ENCODE assay signal across 9 cellular contexts in genomic region chr3:43879166-43879565, GRCh38.
A peak's percentile ranks its signal among the peaks of the same experiment; 100 is the strongest.
DNase-seq lines count a peak whose midpoint lies in the region; ATAC-seq, FAIRE-seq and TF ChIP-seq lines count a peak whose summit lies in the region.
"Had no signal": no experiment of that assay in that cellular context is flagged by ENCODE, and none has a peak within 500 bp of the region (broad histone marks: within the 10 kb centered on the region; RNA-seq: fewer than 3 reads in every experiment).

No MANE protein-coding gene starts in this region.

- H3K9me3 ChIP-seq in H1 (ENCODE audit: insufficient read depth in 2 of 2, low read depth in 1 of 2, low read length in 1 of 2) = no peaks in the 10 kb centered on the region
- H3K9me3 ChIP-seq: vagina had no signal

- H3K23me2 ChIP-seq in H1 (ENCODE audit: low read depth, low read length) = no peaks in the 10 kb centered on the region

- CTCF ChIA-PET in activated CD8-positive, alpha-beta T cell treated with anti-CD3 and anti-CD28 coated beads for 36 hours (lab: Charles Lee) = interaction anchor here (1.3 to 1.5 kb wide), 2 partner anchors 10 to 53 kb away, joined by 3 to 4 read pairs; no protein-coding TSS in a partner anchor
- CTCF ChIA-PET in activated CD8-positive, alpha-beta T cell treated with anti-CD3 and anti-CD28 coated beads, Interleukin-2, amount 10 ng/mL, durations not matched to agents 7 days and 5 days (lab: Charles Lee) = interaction anchor here (1.3 kb wide), 1 partner anchor 321 kb away, joined by 3 read pairs; no protein-coding TSS in a partner anchor
- CTCF ChIA-PET in H1 (lab: Charles Lee; ENCODE audit: partially characterized antibody) = interaction anchor here (0.7 to 5.5 kb wide), 12 partner anchors 11 to 322 kb away, joined by 3 to 39 read pairs (median 4); no protein-coding TSS in a partner anchor

- no peaks in the 10 kb centered on the region; the same call in 1 of the 2 replicates for H3K79me1 ChIP-seq in H1 (ENCODE audit: low read depth, low read length)

- no peak overlapping the region for H2BK5ac ChIP-seq in H1 (ENCODE audit: low read depth, low read length)

- H3K79me2 ChIP-seq in H1 (ENCODE audit: control insufficient read depth in 1 of 2, insufficient read depth in 2 of 2, low read length in 2 of 2) = no peaks in the 10 kb centered on the region

- no peaks in the 10 kb centered on the region for H3K27me3 Mint-ChIP-seq in activated CD8-positive, alpha-beta T cell treated with anti-CD3 and anti-CD28 coated beads for 36 hours
- H3K27me3 Mint-ChIP-seq in activated CD8-positive, alpha-beta T cell treated with anti-CD3 and anti-CD28 coated beads, Interleukin-2, amount 10 ng/mL, durations not matched to agents 7 days and 5 days (ENCODE audit: low read depth) = peaks cover 6% of the 10 kb centered on the region

- 14% methylated on average over 4 of the region's 4 CpGs; no CpG with 5 or more reads in 1 of the 2 experiments for WGBS in H1 (ENCODE audit: extremely low coverage in 1 of 2, insufficient coverage in 1 of 2, insufficient read length in 1 of 2, insufficient replicate concordance in 2 of 2, low coverage in 1 of 2, low lambda C conversion rate in 2 of 2, missing lambda C conversion rate in 1 of 2), 2 experiments

- POLR2A ChIA-PET in activated CD8-positive, alpha-beta T cell treated with anti-CD3 and anti-CD28 coated beads for 36 hours (lab: Charles Lee) = no interaction called here
- POLR2A ChIA-PET in activated CD8-positive, alpha-beta T cell treated with anti-CD3 and anti-CD28 coated beads, Interleukin-2, amount 10 ng/mL, durations not matched to agents 7 days and 5 days (lab: Charles Lee) = no interaction called here
- POLR2A ChIA-PET in H1 (lab: Charles Lee; ENCODE audit: partially characterized antibody) = interaction anchor here (1.0 kb wide), 1 partner anchor 358 kb away, joined by 4 read pairs; no protein-coding TSS in a partner anchor

- peak; percentile 100 for FAIRE-seq in H1 (lab: Jason Lieb, UNC)

- no peaks in the 10 kb centered on the region for H3K36me3 Mint-ChIP-seq in activated CD8-positive, alpha-beta T cell treated with anti-CD3 and anti-CD28 coated beads for 36 hours (ENCODE audit: low read depth)
- no peaks in the 10 kb centered on the region for H3K36me3 Mint-ChIP-seq in activated CD8-positive, alpha-beta T cell treated with anti-CD3 and anti-CD28 coated beads, Interleukin-2, amount 10 ng/mL, durations not matched to agents 7 days and 5 days (ENCODE audit: low read depth)

- peak overlapping the region; percentile 46; the same call in 1 of the 2 replicates for H2BK15ac ChIP-seq in H1 (ENCODE audit: low read length)

- TF ChIP-seq CTCF in activated CD8-positive, alpha-beta T cell treated with anti-CD3 and anti-CD28 coated beads for 36 hours (IDR thresholded peaks at IDR 0.05) = no peak
- peak; percentile 37 to 75 (median 62) for TF ChIP-seq CTCF in H1 (IDR thresholded peaks at IDR 0.05; ENCODE audit: control extremely low read depth in 1 of 3, insufficient read depth in 1 of 3, low read depth in 1 of 3, low read length in 3 of 3)

- no peak for ATAC-seq in activated CD8-positive, alpha-beta T cell treated with anti-CD3 and anti-CD28 coated beads for 36 hours
- ATAC-seq in activated CD8-positive, alpha-beta T cell treated with anti-CD3 and anti-CD28 coated beads, Interleukin-2, amount 10 ng/mL, durations not matched to agents 7 days and 5 days = no peak
- no peak for ATAC-seq in GM18909 (IDR thresholded peaks at IDR 0.05; ENCODE audit: poor library complexity, unreplicated experiment)

- TF ChIP-seq RAD21 in H1 (IDR thresholded peaks at IDR 0.05 in 1 of 2, conservative IDR thresholded peaks at IDR 0.05 in 1 of 2; ENCODE audit: low read depth in 2 of 2, low read length in 2 of 2) = peak; percentile 76 to 85

- no peak overlapping the region for H3K14ac ChIP-seq in H1 (ENCODE audit: insufficient read length)

- H3K23ac ChIP-seq in H1 (ENCODE audit: insufficient read length) = no peak overlapping the region

- no peaks in the 10 kb centered on the region for H3K4me1 Mint-ChIP-seq in activated CD8-positive, alpha-beta T cell treated with anti-CD3 and anti-CD28 coated beads for 36 hours (ENCODE audit: low read depth)
- H3K4me1 Mint-ChIP-seq in activated CD8-positive, alpha-beta T cell treated with anti-CD3 and anti-CD28 coated beads, Interleukin-2, amount 10 ng/mL, durations not matched to agents 7 days and 5 days (ENCODE audit: low read depth) = no peaks in the 10 kb centered on the region

- H4K91ac ChIP-seq in H1 (replicated peaks; ENCODE audit: insufficient read length, low read length) = no peak overlapping the region

- peaks cover 0 to 7% (median 5%) of the 10 kb centered on the region in 4 experiments; a peak in 6 of 7 replicates for H3K4me1 ChIP-seq in H1 (replicated peaks in 1 of 4; ENCODE audit: control insufficient read depth in 3 of 4, insufficient read depth in 4 of 4, low read length in 3 of 4)
- H3K4me1 ChIP-seq: vagina had no signal

- H2AK5ac ChIP-seq in H1 (ENCODE audit: low read depth, low read length) = no peak overlapping the region

- H3K27ac ChIP-seq in H1 (ENCODE audit: low read depth, low read length) = no peak overlapping the region
- H3K27ac ChIP-seq: vagina had no signal

- no peak overlapping the region for H3K27ac Mint-ChIP-seq in activated CD8-positive, alpha-beta T cell treated with anti-CD3 and anti-CD28 coated beads for 36 hours
- H3K27ac Mint-ChIP-seq in activated CD8-positive, alpha-beta T cell treated with anti-CD3 and anti-CD28 coated beads, Interleukin-2, amount 10 ng/mL, durations not matched to agents 7 days and 5 days = no peak overlapping the region

- H3K36me3 ChIP-seq in H1 (ENCODE audit: control insufficient read depth in 2 of 4, insufficient read depth in 4 of 4, low read length in 3 of 4) = no peaks in the 10 kb centered on the region
- H3K36me3 ChIP-seq: vagina had no signal

- peak overlapping the region; percentile 43; the same call in 1 of the 2 replicates for H2BK12ac ChIP-seq in H1 (ENCODE audit: low read depth, low read length)

- H2AFZ ChIP-seq in H1 (ENCODE audit: low read length) = peak overlapping the region; percentile 93

- H3K4me2 ChIP-seq in H1 (ENCODE audit: insufficient read depth in 1 of 2, low read depth in 2 of 2, low read length in 2 of 2) = peak overlapping the region; percentile 5 to 9; a peak in 2 of 4 replicates

- H4K5ac ChIP-seq in H1 (ENCODE audit: insufficient read length, low read depth, low read length) = no peak overlapping the region

- H2BK20ac ChIP-seq in H1 (ENCODE audit: low read length) = peak overlapping the region; percentile 75

- no peak overlapping the region for H3K18ac ChIP-seq in H1 (ENCODE audit: extremely low read depth, low read length)

- no peak overlapping the region for H3K4me3 ChIP-seq in H1 (ENCODE audit: extremely low read depth in 1 of 4, insufficient read depth in 2 of 4, low read depth in 3 of 4, low read length in 4 of 4)
- H3K4me3 ChIP-seq: vagina had no signal

- H3K56ac ChIP-seq in H1 (replicated peaks; ENCODE audit: insufficient read length, low read depth, low read length) = no peak overlapping the region

- TF ChIP-seq POLR2A in H1 (IDR thresholded peaks at IDR 0.05; ENCODE audit: control extremely low read depth in 1 of 2, low read depth in 2 of 2, low read length in 2 of 2) = no peak

- H4K20me1 ChIP-seq in H1 (replicated peaks in 1 of 2; ENCODE audit: control insufficient read depth in 1 of 2, insufficient read depth in 2 of 2, low read length in 2 of 2) = no peaks in the 10 kb centered on the region

- no peaks in the 10 kb centered on the region for H3K9me3 Mint-ChIP-seq in activated CD8-positive, alpha-beta T cell treated with anti-CD3 and anti-CD28 coated beads for 36 hours
- H3K9me3 Mint-ChIP-seq in activated CD8-positive, alpha-beta T cell treated with anti-CD3 and anti-CD28 coated beads, Interleukin-2, amount 10 ng/mL, durations not matched to agents 7 days and 5 days (ENCODE audit: insufficient read depth) = no peaks in the 10 kb centered on the region

- H3K4ac ChIP-seq in H1 (replicated peaks; ENCODE audit: insufficient read length, low read depth, low read length) = no peak overlapping the region

- no peak overlapping the region for H4K8ac ChIP-seq in H1 (ENCODE audit: extremely low read depth, insufficient read depth, low read length)

- no peak overlapping the region for H2BK120ac ChIP-seq in H1 (replicated peaks; ENCODE audit: low read depth, low read length)

- no peaks in the 10 kb centered on the region; a peak in 1 of 7 replicates for H3K27me3 ChIP-seq in H1 (replicated peaks in 1 of 4; ENCODE audit: control insufficient read depth in 3 of 4, extremely low read depth in 1 of 4, insufficient read depth in 3 of 4, low read length in 3 of 4)
- H3K27me3 ChIP-seq: vagina had no signal

- no peak overlapping the region for H3K4me3 Mint-ChIP-seq in activated CD8-positive, alpha-beta T cell treated with anti-CD3 and anti-CD28 coated beads for 36 hours
- H3K4me3 Mint-ChIP-seq in activated CD8-positive, alpha-beta T cell treated with anti-CD3 and anti-CD28 coated beads, Interleukin-2, amount 10 ng/mL, durations not matched to agents 7 days and 5 days = no peak overlapping the region

- TF ChIP-seq EP300 in H1 (IDR thresholded peaks at IDR 0.05; ENCODE audit: borderline replicate concordance in 1 of 2, low read depth in 2 of 2, low read length in 2 of 2) = 0 out of 3 replicates have a peak, but pooled peaks of 1 of the 2 experiments have one; percentile 35

- intact Hi-C loops in activated CD8-positive, alpha-beta T cell treated with anti-CD3 and anti-CD28 coated beads for 36 hours (cut with micrococcal nuclease) = no loop called here

- DNase-seq in activated CD8-positive, alpha-beta T cell treated with anti-CD3 and anti-CD28 coated beads for 36 hours = peak; percentile 40
- no peak for DNase-seq in activated CD8-positive, alpha-beta T cell treated with anti-CD3 and anti-CD28 coated beads, Interleukin-2, amount 10 ng/mL, durations not matched to agents 7 days and 5 days
- peak; percentile 89 for DNase-seq in NCI-H2029 treated with DMSO at 0.1 percent for 48 hours (lab: John Stamatoyannopoulos, UW)
- DNase-seq in H1 (ENCODE audit: low read depth in 1 of 2, low spot score in 2 of 2) = peak in 1 of 2 experiments; percentile 63
- peak; percentile 25 for DNase-seq in stimulated activated CD8-positive, alpha-beta memory T cell treated with anti-CD3 and anti-CD28 coated beads, Interleukin-4, amount 100 ng/mL, for 48 hours
- DNase-seq in stimulated activated naive CD4-positive, alpha-beta T cell treated with Interleukin-2 at 50 U/mL for 16 hours (lab: John Stamatoyannopoulos, UW) = no peak
- no peak for DNase-seq in GOT3 (lab: John Stamatoyannopoulos, UW)

- H3K9ac ChIP-seq in H1 (replicated peaks in 1 of 4; ENCODE audit: extremely low read depth in 1 of 4, low read depth in 3 of 4, low read length in 3 of 4) = no peak overlapping the region

TF ChIP-seq in H1, 55 proteins besides CTCF, POLR2A, EP300 and RAD21 (continues in another document):
- 0 out of 4 replicates have a peak, but pooled peaks of 1 of the 2 experiments have one; percentile 51 for TF ChIP-seq HDAC2 (IDR thresholded peaks at IDR 0.05; ENCODE audit: borderline replicate concordance in 1 of 2, low read depth in 2 of 2, low read length in 2 of 2)
- peak; percentile 21 for TF ChIP-seq SIX5 (IDR thresholded peaks at IDR 0.05; ENCODE audit: low read depth, low read length)
- no peak for TF ChIP-seq SP2 (IDR thresholded peaks at IDR 0.05; ENCODE audit: low read length)

Comparison
In these comparisons a context has a peak if more than half of its experiments do, and no peak if none do; other contexts are left out.
1. DNase-seq: peak in activated CD8-positive, alpha-beta T cell treated with anti-CD3 and anti-CD28 coated beads for 36 hours (single experiment), NCI-H2029 treated with DMSO at 0.1 percent for 48 hours (single experiment) and stimulated activated CD8-positive, alpha-beta memory T cell treated with anti-CD3 and anti-CD28 coated beads, Interleukin-4, amount 100 ng/mL, for 48 hours (single experiment); none in activated CD8-positive, alpha-beta T cell treated with anti-CD3 and anti-CD28 coated beads, Interleukin-2, amount 10 ng/mL, durations not matched to agents 7 days and 5 days (single experiment), stimulated activated naive CD4-positive, alpha-beta T cell treated with Interleukin-2 at 50 U/mL for 16 hours (single experiment) and GOT3 (single experiment).